Comparison of ENCODE assay signal across 16 cellular contexts in genomic region chr10:126198681-126199080, GRCh38.
DNase-seq lines count a peak whose midpoint lies in the region; TF ChIP-seq lines count a peak whose summit lies in the region.
"Had no signal": no experiment of that assay in that cellular context is flagged by ENCODE, and none has a peak within 500 bp of the region (broad histone marks: within the 10 kb centered on the region; RNA-seq: fewer than 3 reads in every experiment).

No MANE protein-coding gene starts in this region.

- in situ Hi-C loops in GM23248 (cut with MboI), result no loop called here

- H3K36me3 ChIP-seq in GM23248 (ENCODE audit: low read depth), result no peaks in the 10 kb centered on the region
- no peaks in the 10 kb centered on the region for H3K36me3 ChIP-seq in SK-N-SH (replicated peaks in 1 of 2; ENCODE audit: control insufficient read depth in 1 of 2, insufficient read depth in 2 of 2, low read length in 1 of 2)
- H3K36me3 ChIP-seq: BE2C had no signal

- peak overlapping the region; percentile 64 for H3K27ac ChIP-seq in GM23248
- peak overlapping the region; percentile 62 to 95; a peak in 3 of 4 replicates for H3K27ac ChIP-seq in SK-N-SH (ENCODE audit: low read depth in 2 of 2, low read length in 1 of 2)

- TF ChIP-seq EP300 in SK-N-SH (IDR thresholded peaks at IDR 0.05; ENCODE audit: borderline replicate concordance in 1 of 2, low read depth in 1 of 2, low read length in 1 of 2), result no peak

- H3F3A ChIP-seq in GM23248 (ENCODE audit: insufficient read depth), result peaks cover 33% of the 10 kb centered on the region
- H3F3A ChIP-seq in SK-N-SH (replicated peaks; ENCODE audit: insufficient read depth), result peaks cover 18% of the 10 kb centered on the region

- H3K9me3 ChIP-seq in GM23248 (ENCODE audit: low read depth) (no peaks in the 10 kb centered on the region), SK-N-SH (no peaks in the 10 kb centered on the region)
- H3K9me3 ChIP-seq: BE2C had no signal

- DNase-seq in GM23248, result peak; percentile 53
- no peak for DNase-seq in SK-N-SH
- DNase-seq in fibroblast of peridontal ligament (ENCODE audit: extremely low read depth), result peak; percentile 56
- no peak for DNase-seq in H4 (ENCODE audit: low spot score)
- DNase-seq in hepatic stellate cell (ENCODE audit: low spot score), result no peak
- no peak for DNase-seq in activated naive CD4-positive, alpha-beta T cell (lab: John Stamatoyannopoulos, UW)
- no peak for DNase-seq in stimulated activated CD4-positive, alpha-beta T cell treated with anti-CD3 and anti-CD28 coated beads, Interleukin-2, amount 100 ng/mL, for 48 hours
- DNase-seq: Calu3; CD4-positive, alpha-beta T cell; Karpas-422; NCI-H187 treated with DMSO at 0.1 percent for 48 hours; NCI-H69; NK-92 treated with Interleukin-12 subunit alpha and Interleukin-12 subunit beta, amount 100 ng/mL, for 24 hours; T-cell had no signal

- peak overlapping the region; percentile 34; the same call in 1 of the 2 replicates for H3K4me3 ChIP-seq in GM23248
- H3K4me3 ChIP-seq in SK-N-SH (ENCODE audit: low read depth in 2 of 2, low read length in 1 of 2), result no peak overlapping the region
- H3K4me3 ChIP-seq: GM12878 had no signal

- H3K4me1 ChIP-seq in GM23248 (ENCODE audit: insufficient read depth) (peaks cover 19% of the 10 kb centered on the region), SK-N-SH (ENCODE audit: control insufficient read depth in 1 of 2, insufficient read depth in 2 of 2, low read depth in 1 of 2, low read length in 1 of 2) (peaks cover 2 to 19% of the 10 kb centered on the region in 2 experiments; a peak in 3 of 4 replicates)

- H3K4me2 ChIP-seq in GM23248 (ENCODE audit: unreplicated experiment), result peak overlapping the region; percentile 41
- H3K4me2 ChIP-seq in SK-N-SH, result peak overlapping the region; percentile 8; the same call in 1 of the 2 replicates

- H3K27me3 ChIP-seq in GM23248 (replicated peaks; ENCODE audit: insufficient read depth), result no peaks in the 10 kb centered on the region
- no peaks in the 10 kb centered on the region for H3K27me3 ChIP-seq in SK-N-SH (ENCODE audit: insufficient read depth)
- H3K27me3 ChIP-seq: BE2C had no signal

- no peak for TF ChIP-seq RAD21 in SK-N-SH (IDR thresholded peaks at IDR 0.05; ENCODE audit: low read length)

- H4K20me1 ChIP-seq in GM23248 (ENCODE audit: insufficient read depth) (no peaks in the 10 kb centered on the region), SK-N-SH (ENCODE audit: insufficient read depth) (no peaks in the 10 kb centered on the region)

- POLR2A ChIA-PET in SK-N-SH (lab: Yijun Ruan, JAX), result no interaction called here

- H3K79me2 ChIP-seq in GM23248 (ENCODE audit: insufficient read depth) (peaks cover 67% of the 10 kb centered on the region), SK-N-SH (ENCODE audit: insufficient read depth) (no peaks in the 10 kb centered on the region)

- TF ChIP-seq CTCF in SK-N-SH (IDR thresholded peaks at IDR 0.05), result no peak

- peak overlapping the region; percentile 62 for H3K9ac ChIP-seq in GM23248
- H3K9ac ChIP-seq in SK-N-SH, result peak overlapping the region; percentile 35; the same call in 1 of the 2 replicates

- no peak overlapping the region for H2AFZ ChIP-seq in GM23248
- 0 out of 2 replicates have a peak overlapping the region, but pooled peaks have one; percentile 6 for H2AFZ ChIP-seq in SK-N-SH (ENCODE audit: low read depth)

- H3K9me2 ChIP-seq in GM23248 (ENCODE audit: insufficient read depth) (no peaks in the 10 kb centered on the region), SK-N-SH (no peaks in the 10 kb centered on the region)

- CTCF ChIA-PET in SK-N-SH (lab: Yijun Ruan, JAX), result no interaction called here

TF ChIP-seq in SK-N-SH, 30 proteins besides CTCF, POLR2A, EP300 and RAD21:
- TF ChIP-seq MEF2A (IDR thresholded peaks at IDR 0.05; ENCODE audit: borderline replicate concordance, low read depth) (no peak), TEAD4 (IDR thresholded peaks at IDR 0.05; ENCODE audit: borderline replicate concordance, insufficient read depth) (no peak), MAX (IDR thresholded peaks at IDR 0.05; ENCODE audit: low read depth) (no peak), NRF1 (IDR thresholded peaks at IDR 0.05; ENCODE audit: low read depth, low read length) (no peak), YY1 (IDR thresholded peaks at IDR 0.05; ENCODE audit: low read depth) (no peak)

Comparison
In these comparisons a context has a peak if more than half of its experiments do, and no peak if none do; other contexts are left out.
1. DNase-seq: peak in GM23248 (single experiment) and fibroblast of peridontal ligament (single experiment); none in SK-N-SH (single experiment), H4 (single experiment), hepatic stellate cell (single experiment), activated naive CD4-positive, alpha-beta T cell (0 of 4) and stimulated activated CD4-positive, alpha-beta T cell treated with anti-CD3 and anti-CD28 coated beads, Interleukin-2, amount 100 ng/mL, for 48 hours (0 of 2).